ENCODE assay signal across 1 cellular context in the genomic region with DNA sequence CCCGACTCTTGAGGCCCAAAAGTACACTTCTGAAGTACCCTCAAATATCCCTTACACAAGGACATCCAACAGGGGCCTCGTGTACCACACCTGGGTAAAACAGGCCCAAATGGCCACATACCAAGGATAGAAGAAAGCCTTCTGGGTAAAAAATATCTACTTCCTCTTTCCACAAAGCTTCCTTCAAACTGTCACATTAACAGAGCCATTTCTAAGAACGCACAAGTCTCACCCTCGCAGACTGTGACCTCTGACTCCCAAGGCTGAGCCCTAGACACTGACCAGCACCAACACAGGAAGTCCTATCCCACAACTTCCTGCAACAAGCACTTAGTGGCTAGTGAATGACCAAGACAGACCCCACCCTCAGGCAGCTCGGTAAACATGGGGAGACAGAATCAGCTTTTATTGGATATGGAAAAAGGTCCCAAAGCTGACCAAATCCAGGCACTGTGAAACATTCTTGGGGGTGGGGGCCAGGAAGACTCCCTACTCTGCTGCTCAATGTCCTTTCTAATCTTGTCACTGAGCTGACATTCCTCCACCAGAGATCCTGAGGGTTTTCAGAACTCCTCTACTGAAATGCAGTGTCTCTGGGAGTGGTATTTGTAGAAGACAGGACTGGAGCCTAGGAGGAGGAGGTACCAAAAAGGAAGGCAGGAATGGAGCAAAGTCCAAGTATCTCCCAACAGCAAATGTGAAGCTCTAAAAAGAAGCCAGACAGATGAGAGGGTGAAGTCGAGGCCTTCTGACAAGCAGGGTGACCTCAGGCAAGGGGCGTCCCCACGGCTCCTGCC.
TF ChIP-seq lines count a peak whose summit lies in the region.

No MANE protein-coding gene starts in this region.

TF ChIP-seq in K562, 482 proteins besides CTCF, POLR2A, EP300 and RAD21 (continued from another document and continues in another):
- TF ChIP-seq, protein P1, sequence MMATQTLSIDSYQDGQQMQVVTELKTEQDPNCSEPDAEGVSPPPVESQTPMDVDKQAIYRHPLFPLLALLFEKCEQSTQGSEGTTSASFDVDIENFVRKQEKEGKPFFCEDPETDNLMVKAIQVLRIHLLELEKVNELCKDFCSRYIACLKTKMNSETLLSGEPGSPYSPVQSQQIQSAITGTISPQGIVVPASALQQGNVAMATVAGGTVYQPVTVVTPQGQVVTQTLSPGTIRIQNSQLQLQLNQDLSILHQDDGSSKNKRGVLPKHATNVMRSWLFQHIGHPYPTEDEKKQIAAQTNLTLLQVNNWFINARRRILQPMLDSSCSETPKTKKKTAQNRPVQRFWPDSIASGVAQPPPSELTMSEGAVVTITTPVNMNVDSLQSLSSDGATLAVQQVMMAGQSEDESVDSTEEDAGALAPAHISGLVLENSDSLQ (IDR thresholded peaks at IDR 0.05): peak; percentile 58
- TF ChIP-seq NFIC (IDR thresholded peaks at IDR 0.05) (no peak), NFIX (CRISPR knock-in tag; IDR thresholded peaks at IDR 0.05; ENCODE audit: low read depth) (no peak), EZH2 (IDR thresholded peaks at IDR 0.05; ENCODE audit: borderline replicate concordance, low read depth, low read length) (no peak), ELF1 (tag; IDR thresholded peaks at IDR 0.05) (peak; percentile 81), NRF1 (conservative IDR thresholded peaks at IDR 0.05 in 1 of 2, IDR thresholded peaks at IDR 0.05 in 1 of 2) (peak in 1 of 2 experiments; percentile 42; a peak in 1 of 4 replicates), E2F6 (IDR thresholded peaks at IDR 0.05; ENCODE audit: borderline replicate concordance in 1 of 2, extremely low read depth in 1 of 2, insufficient read depth in 1 of 2, insufficient read length in 1 of 2, low read depth in 1 of 2, low read length in 1 of 2, poor library complexity in 1 of 2, severe bottlenecking in 1 of 2) (peak in 1 of 2 experiments; percentile 76), ETV1 (tag; conservative IDR thresholded peaks at IDR 0.05; ENCODE audit: low read depth) (peak; percentile 89), SIN3B (IDR thresholded peaks at IDR 0.05; ENCODE audit: low read depth) (no peak), ZBTB26 (CRISPR knock-in tag; IDR thresholded peaks at IDR 0.05) (no peak), SAP30 (IDR thresholded peaks at IDR 0.05; ENCODE audit: borderline replicate concordance, insufficient read depth, low read depth, low read length, poor library complexity, severe bottlenecking) (no peak), TEAD4 (IDR thresholded peaks at IDR 0.05; ENCODE audit: low read length) (peak; percentile 74), TEAD4 (CRISPR knock-in tag; IDR thresholded peaks at IDR 0.05; ENCODE audit: borderline replicate concordance) (no peak), FOXJ3 (CRISPR knock-in tag; IDR thresholded peaks at IDR 0.05) (no peak), SIX5 (IDR thresholded peaks at IDR 0.05; ENCODE audit: borderline replicate concordance in 1 of 2, insufficient read depth in 1 of 2, low read depth in 1 of 2, low read length in 2 of 2) (no peak), IRF2 (CRISPR knock-in tag; IDR thresholded peaks at IDR 0.05) (no peak), ZNF449 (CRISPR knock-in tag; IDR thresholded peaks at IDR 0.05) (0 out of 2 replicates have a peak, but pooled peaks have one; percentile 46), FOXA1 (IDR thresholded peaks at IDR 0.05; ENCODE audit: borderline replicate concordance) (no peak), MEF2D (tag; conservative IDR thresholded peaks at IDR 0.05; ENCODE audit: low read depth) (0 out of 2 replicates have a peak, but pooled peaks have one; percentile 52), FOXK2 (conservative IDR thresholded peaks at IDR 0.05 in 1 of 2, IDR thresholded peaks at IDR 0.05 in 1 of 2; ENCODE audit: low read depth in 2 of 2) (peak; percentile 97 to 98), ZNF395 (CRISPR knock-in tag; IDR thresholded peaks at IDR 0.05) (peak; percentile 93), ZNF124 (CRISPR knock-in tag; IDR thresholded peaks at IDR 0.05) (no peak), RBM17 (IDR thresholded peaks at IDR 0.05; ENCODE audit: borderline replicate concordance, low read depth, low read length) (no peak), HMG20A (CRISPR knock-in tag; conservative IDR thresholded peaks at IDR 0.05) (no peak), ZNF347 (CRISPR knock-in tag; IDR thresholded peaks at IDR 0.05; ENCODE audit: low read depth) (no peak), ZNF551 (CRISPR knock-in tag; IDR thresholded peaks at IDR 0.05) (no peak), NELFE (IDR thresholded peaks at IDR 0.05; ENCODE audit: insufficient read depth, insufficient read length) (no peak), JUND (IDR thresholded peaks at IDR 0.05; ENCODE audit: borderline replicate concordance, low read depth, low read length) (peak; percentile 54), JUND (tag; IDR thresholded peaks at IDR 0.05; ENCODE audit: borderline replicate concordance, low read depth, low read length) (peak; percentile 48; the same call in 1 of the 3 replicates), ZNF518B (CRISPR knock-in tag; IDR thresholded peaks at IDR 0.05) (no peak), U2AF2 (optimal IDR thresholded peaks at IDR 0.05; ENCODE audit: low read depth, low read length) (no peak), SRSF9 (IDR thresholded peaks at IDR 0.05; ENCODE audit: borderline replicate concordance, low read depth, low read length) (no peak), SIRT6 (IDR thresholded peaks at IDR 0.05; ENCODE audit: low read depth, low read length) (no peak), U2AF1 (optimal IDR thresholded peaks at IDR 0.05; ENCODE audit: low read depth, low read length) (no peak), PYGO2 (tag; IDR thresholded peaks at IDR 0.05) (no peak), TAF1 (IDR thresholded peaks at IDR 0.05; ENCODE audit: control insufficient read depth, extremely low read depth, insufficient read depth, low read length, severe bottlenecking) (no peak)
- TF ChIP-seq, protein P2, sequence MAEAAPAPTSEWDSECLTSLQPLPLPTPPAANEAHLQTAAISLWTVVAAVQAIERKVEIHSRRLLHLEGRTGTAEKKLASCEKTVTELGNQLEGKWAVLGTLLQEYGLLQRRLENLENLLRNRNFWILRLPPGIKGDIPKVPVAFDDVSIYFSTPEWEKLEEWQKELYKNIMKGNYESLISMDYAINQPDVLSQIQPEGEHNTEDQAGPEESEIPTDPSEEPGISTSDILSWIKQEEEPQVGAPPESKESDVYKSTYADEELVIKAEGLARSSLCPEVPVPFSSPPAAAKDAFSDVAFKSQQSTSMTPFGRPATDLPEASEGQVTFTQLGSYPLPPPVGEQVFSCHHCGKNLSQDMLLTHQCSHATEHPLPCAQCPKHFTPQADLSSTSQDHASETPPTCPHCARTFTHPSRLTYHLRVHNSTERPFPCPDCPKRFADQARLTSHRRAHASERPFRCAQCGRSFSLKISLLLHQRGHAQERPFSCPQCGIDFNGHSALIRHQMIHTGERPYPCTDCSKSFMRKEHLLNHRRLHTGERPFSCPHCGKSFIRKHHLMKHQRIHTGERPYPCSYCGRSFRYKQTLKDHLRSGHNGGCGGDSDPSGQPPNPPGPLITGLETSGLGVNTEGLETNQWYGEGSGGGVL (CRISPR knock-in tag; IDR thresholded peaks at IDR 0.05): no peak
- TF ChIP-seq, protein P3, sequence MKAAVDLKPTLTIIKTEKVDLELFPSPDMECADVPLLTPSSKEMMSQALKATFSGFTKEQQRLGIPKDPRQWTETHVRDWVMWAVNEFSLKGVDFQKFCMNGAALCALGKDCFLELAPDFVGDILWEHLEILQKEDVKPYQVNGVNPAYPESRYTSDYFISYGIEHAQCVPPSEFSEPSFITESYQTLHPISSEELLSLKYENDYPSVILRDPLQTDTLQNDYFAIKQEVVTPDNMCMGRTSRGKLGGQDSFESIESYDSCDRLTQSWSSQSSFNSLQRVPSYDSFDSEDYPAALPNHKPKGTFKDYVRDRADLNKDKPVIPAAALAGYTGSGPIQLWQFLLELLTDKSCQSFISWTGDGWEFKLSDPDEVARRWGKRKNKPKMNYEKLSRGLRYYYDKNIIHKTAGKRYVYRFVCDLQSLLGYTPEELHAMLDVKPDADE (conservative IDR thresholded peaks at IDR 0.05; ENCODE audit: control insufficient read depth, low read depth, low read length): 0 out of 2 replicates have a peak, but pooled peaks have one; percentile 64
- TF ChIP-seq, protein P4, sequence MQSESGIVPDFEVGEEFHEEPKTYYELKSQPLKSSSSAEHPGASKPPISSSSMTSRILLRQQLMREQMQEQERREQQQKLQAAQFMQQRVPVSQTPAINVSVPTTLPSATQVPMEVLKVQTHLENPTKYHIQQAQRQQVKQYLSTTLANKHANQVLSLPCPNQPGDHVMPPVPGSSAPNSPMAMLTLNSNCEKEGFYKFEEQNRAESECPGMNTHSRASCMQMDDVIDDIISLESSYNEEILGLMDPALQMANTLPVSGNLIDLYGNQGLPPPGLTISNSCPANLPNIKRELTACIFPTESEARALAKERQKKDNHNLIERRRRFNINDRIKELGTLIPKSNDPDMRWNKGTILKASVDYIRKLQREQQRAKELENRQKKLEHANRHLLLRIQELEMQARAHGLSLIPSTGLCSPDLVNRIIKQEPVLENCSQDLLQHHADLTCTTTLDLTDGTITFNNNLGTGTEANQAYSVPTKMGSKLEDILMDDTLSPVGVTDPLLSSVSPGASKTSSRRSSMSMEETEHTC (IDR thresholded peaks at IDR 0.05): 0 out of 2 replicates have a peak, but pooled peaks have one; percentile 14
- TF ChIP-seq, protein P5, sequence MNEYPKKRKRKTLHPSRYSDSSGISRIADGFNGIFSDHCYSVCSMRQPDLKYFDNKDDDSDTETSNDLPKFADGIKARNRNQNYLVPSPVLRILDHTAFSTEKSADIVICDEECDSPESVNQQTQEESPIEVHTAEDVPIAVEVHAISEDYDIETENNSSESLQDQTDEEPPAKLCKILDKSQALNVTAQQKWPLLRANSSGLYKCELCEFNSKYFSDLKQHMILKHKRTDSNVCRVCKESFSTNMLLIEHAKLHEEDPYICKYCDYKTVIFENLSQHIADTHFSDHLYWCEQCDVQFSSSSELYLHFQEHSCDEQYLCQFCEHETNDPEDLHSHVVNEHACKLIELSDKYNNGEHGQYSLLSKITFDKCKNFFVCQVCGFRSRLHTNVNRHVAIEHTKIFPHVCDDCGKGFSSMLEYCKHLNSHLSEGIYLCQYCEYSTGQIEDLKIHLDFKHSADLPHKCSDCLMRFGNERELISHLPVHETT (CRISPR knock-in tag; conservative IDR thresholded peaks at IDR 0.05 in 1 of 2, IDR thresholded peaks at IDR 0.05 in 1 of 2): peak in 1 of 2 experiments; percentile 80; a peak in 2 of 4 replicates
- TF ChIP-seq, protein P6, sequence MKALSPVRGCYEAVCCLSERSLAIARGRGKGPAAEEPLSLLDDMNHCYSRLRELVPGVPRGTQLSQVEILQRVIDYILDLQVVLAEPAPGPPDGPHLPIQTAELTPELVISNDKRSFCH (CRISPR knock-in tag; IDR thresholded peaks at IDR 0.05): no peak
- TF ChIP-seq, protein P6 (tag; IDR thresholded peaks at IDR 0.05): peak; percentile 85
